Comparison of ENCODE assay signal across 20 cellular contexts in the genomic region with DNA sequence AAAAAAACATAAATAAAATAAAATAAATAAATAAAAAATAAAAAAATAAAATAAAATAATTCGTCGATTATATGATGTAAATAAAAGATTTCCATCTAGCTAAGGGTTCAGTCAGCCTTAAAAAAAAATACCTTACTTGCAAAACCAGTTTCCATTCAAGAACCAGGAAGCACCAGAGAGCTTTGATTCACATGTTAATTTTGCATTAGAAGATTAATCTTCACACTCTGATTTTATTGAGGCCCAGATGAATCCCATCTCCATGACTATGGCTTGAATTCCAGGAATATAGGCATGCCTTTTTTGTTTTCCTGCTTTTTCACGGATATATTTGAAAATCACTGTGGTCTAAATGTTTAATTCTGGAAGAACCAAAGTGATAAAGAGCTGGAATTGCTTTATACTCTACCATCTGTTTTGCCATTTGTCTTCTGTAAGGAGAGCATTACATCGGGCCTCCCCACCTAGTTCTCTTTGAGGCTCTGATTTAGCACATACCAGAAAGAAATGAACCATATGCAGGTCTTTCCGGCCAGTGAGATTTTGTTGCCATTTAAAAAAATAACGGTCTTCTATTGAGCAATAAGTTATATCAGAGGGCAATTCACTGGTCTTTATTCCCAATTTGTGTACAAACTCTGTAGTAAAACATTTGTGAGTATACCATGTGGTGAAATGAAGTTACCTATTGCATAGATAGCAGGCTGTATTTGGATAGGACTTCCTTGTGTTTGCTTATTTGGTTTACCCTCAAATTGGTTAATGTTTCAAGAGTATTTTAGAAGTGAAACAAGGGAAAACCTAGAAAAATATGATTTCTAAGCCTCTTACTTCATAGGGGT.
"Had no signal": no experiment of that assay in that cellular context is flagged by ENCODE, and none has a peak within 500 bp of the region (broad histone marks: within the 10 kb centered on the region; RNA-seq: fewer than 3 reads in every experiment).

No MANE protein-coding gene starts in this region.

- H3K27me3 Mint-ChIP-seq: activated naive CD8-positive, alpha-beta T cell; naive B cell; stimulated activated naive CD8-positive, alpha-beta T cell treated with anti-CD3 and anti-CD28 coated beads, Interleukin-15, amount 100 ng/mL, for 72 hours had no signal

- H3K9me3 ChIP-seq: breast epithelium, esophagus squamous epithelium, uterus had no signal

- H3K27ac ChIP-seq: breast epithelium, dorsolateral prefrontal cortex, esophagus squamous epithelium, heart right ventricle, lower lobe of right lung, skin epidermis, uterus had no signal

- ATAC-seq: activated T-cell treated with anti-CD3 and anti-CD28 coated beads, Interleukin-2, amount 50 U/mL, for 4 hours; heart right ventricle; lower lobe of right lung; stimulated activated naive CD8-positive, alpha-beta T cell treated with anti-CD3 and anti-CD28 coated beads, Interleukin-15, amount 100 ng/mL, for 72 hours had no signal

- H3K27ac Mint-ChIP-seq: activated naive CD8-positive, alpha-beta T cell; stimulated activated naive CD8-positive, alpha-beta T cell treated with anti-CD3 and anti-CD28 coated beads, Interleukin-15, amount 100 ng/mL, for 72 hours had no signal

- H3K36me3 ChIP-seq: breast epithelium, esophagus squamous epithelium, heart right ventricle, lower lobe of right lung, uterus had no signal

- H3K4me1 Mint-ChIP-seq: naive B cell had no signal

- H3K4me3 ChIP-seq: breast epithelium, dorsolateral prefrontal cortex, esophagus squamous epithelium, heart right ventricle, lower lobe of right lung, skin epidermis, uterus had no signal

- DNase-seq: activated CD4-positive, alpha-beta T cell treated with anti-CD3 and anti-CD28 coated beads for 1 hour; activated CD4-positive, alpha-beta T cell treated with anti-CD3 and anti-CD28 coated beads, Interleukin-2, amount 50 U/mL, for 48 hours; activated gamma-delta T cell; activated T-cell treated with anti-CD3 and anti-CD28 coated beads, Interleukin-2, amount 50 U/mL, for 4 hours; aorta; dorsolateral prefrontal cortex; esophagus squamous epithelium; foreskin fibroblast; heart right ventricle; kidney glomerular epithelial cell; lower lobe of right lung; midbrain; naive B cell; posterior cingulate gyrus; stimulated activated CD4-positive, alpha-beta T cell treated with anti-CD3 and anti-CD28 coated beads, Interleukin-4, amount 100 ng/mL, for 4 hours; stimulated activated naive CD8-positive, alpha-beta T cell treated with anti-CD3 and anti-CD28 coated beads, Interleukin-15, amount 100 ng/mL, for 72 hours; uterus had no signal

- H3K4me1 ChIP-seq: breast epithelium, heart right ventricle, lower lobe of right lung, uterus had no signal

- H3K4me3 Mint-ChIP-seq: activated naive CD8-positive, alpha-beta T cell; activated T-cell treated with anti-CD3 and anti-CD28 coated beads, Interleukin-2, amount 50 U/mL, for 4 hours; naive B cell; stimulated activated naive CD8-positive, alpha-beta T cell treated with anti-CD3 and anti-CD28 coated beads, Interleukin-15, amount 100 ng/mL, for 72 hours had no signal

- H3K27me3 ChIP-seq: breast epithelium, dorsolateral prefrontal cortex, esophagus squamous epithelium, heart right ventricle, uterus had no signal
